ENCODE assay signal across 28 cellular contexts in the genomic region with DNA sequence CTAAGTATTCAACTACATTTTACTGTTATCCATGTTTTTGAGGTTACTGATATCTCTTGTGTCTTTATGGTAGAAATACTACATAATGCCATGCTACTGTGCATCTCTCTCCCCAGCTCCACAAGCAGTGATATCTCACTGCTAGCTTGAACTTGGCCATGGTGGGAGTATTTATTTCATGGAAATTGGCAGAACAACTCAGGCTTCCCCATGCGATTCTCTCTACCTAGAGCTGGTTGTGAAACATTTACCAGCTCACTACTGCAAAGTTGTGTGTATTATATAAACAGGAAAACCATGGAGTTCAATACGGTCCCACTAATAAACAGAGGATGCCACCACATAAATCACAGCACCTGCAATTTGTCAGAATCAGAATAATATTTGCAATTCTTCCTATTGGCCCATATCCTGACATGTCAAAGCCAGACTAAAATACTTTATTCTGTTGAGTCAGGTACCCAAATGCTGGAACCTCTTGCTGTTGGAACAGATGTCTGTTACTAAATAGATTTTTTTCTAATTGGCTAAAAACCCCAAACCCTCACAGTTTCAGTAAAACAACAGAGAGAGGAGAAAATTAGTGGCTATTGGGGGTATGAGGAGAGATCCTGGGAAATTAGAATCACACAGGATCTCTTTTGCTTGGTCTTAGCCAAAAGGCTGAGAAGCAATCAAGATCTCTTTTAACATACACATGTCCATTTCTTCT.
"Had no signal": no experiment of that assay in that cellular context is flagged by ENCODE, and none has a peak within 500 bp of the region (broad histone marks: within the 10 kb centered on the region; RNA-seq: fewer than 3 reads in every experiment).

No MANE protein-coding gene starts in this region.

- H3K4me3 Mint-ChIP-seq: central memory CD8-positive, alpha-beta T cell; dendritic cell treated with granulocyte-macrophage colony-stimulating factor and Interleukin-4, amounts not matched to agents 40 ng/mL and 50 ng/mL, for 4 days; endodermal cell; immature natural killer cell; memory B cell; naive B cell; natural killer cell treated with Interleukin-12 subunit alpha and Interleukin-12 subunit beta and Interleukin-15 and Interleukin-18, amount 100 ng/mL, for 72 hours; neural progenitor cell; stimulated activated effector memory CD8-positive, alpha-beta T cell treated with anti-CD3 and anti-CD28 coated beads, Interleukin-12 subunit alpha, Interleukin-12 subunit beta, amount 100 ng/mL, for 72 hours; type B pancreatic cell had no signal

- H3K27ac ChIP-seq: colonic mucosa, esophagus squamous epithelium, neural progenitor cell, psoas muscle, sigmoid colon, testis, tibial artery had no signal

- H3K4me1 ChIP-seq: colonic mucosa, esophagus squamous epithelium, neural progenitor cell, psoas muscle, sigmoid colon, testis, tibial artery had no signal

- H3K36me3 Mint-ChIP-seq: immature natural killer cell; memory B cell; naive B cell; natural killer cell treated with Interleukin-12 subunit alpha and Interleukin-12 subunit beta and Interleukin-15 and Interleukin-18, amount 100 ng/mL, for 72 hours; neural progenitor cell; stimulated activated effector memory CD8-positive, alpha-beta T cell treated with anti-CD3 and anti-CD28 coated beads, Interleukin-12 subunit alpha, Interleukin-12 subunit beta, amount 100 ng/mL, for 72 hours; type B pancreatic cell had no signal

- H3K4me1 Mint-ChIP-seq: central memory CD8-positive, alpha-beta T cell; endodermal cell; immature natural killer cell; memory B cell; naive B cell; neural progenitor cell; stimulated activated effector memory CD8-positive, alpha-beta T cell treated with anti-CD3 and anti-CD28 coated beads, Interleukin-12 subunit alpha, Interleukin-12 subunit beta, amount 100 ng/mL, for 72 hours had no signal

- H3K9me3 Mint-ChIP-seq: endodermal cell; immature natural killer cell; natural killer cell treated with Interleukin-12 subunit alpha and Interleukin-12 subunit beta and Interleukin-15 and Interleukin-18, amount 100 ng/mL, for 72 hours; neural progenitor cell; stimulated activated effector memory CD8-positive, alpha-beta T cell treated with anti-CD3 and anti-CD28 coated beads, Interleukin-12 subunit alpha, Interleukin-12 subunit beta, amount 100 ng/mL, for 72 hours had no signal

- FAIRE-seq: frontal cortex had no signal

- H3K9me3 ChIP-seq: colonic mucosa, esophagus squamous epithelium, psoas muscle, sigmoid colon, testis, tibial artery had no signal

- H3K27me3 ChIP-seq: colonic mucosa, esophagus squamous epithelium, neural progenitor cell, sigmoid colon, testis, tibial artery had no signal

- ATAC-seq: left lobe of liver; natural killer cell treated with Interleukin-12 subunit alpha and Interleukin-12 subunit beta and Interleukin-15 and Interleukin-18, amount 100 ng/mL, for 72 hours; psoas muscle; right cardiac atrium; stimulated activated effector memory CD8-positive, alpha-beta T cell treated with anti-CD3 and anti-CD28 coated beads, Interleukin-12 subunit alpha, Interleukin-12 subunit beta, amount 100 ng/mL, for 72 hours; stimulated activated naive CD8-positive, alpha-beta T cell treated with anti-CD3 and anti-CD28 coated beads, Interleukin-15, Interleukin-2, amounts not matched to agents 100 U/mL and 50 U/mL, for 24 hours had no signal

- H3K36me3 ChIP-seq: colonic mucosa, esophagus squamous epithelium, neural progenitor cell, sigmoid colon, tibial artery had no signal

- H3K27me3 Mint-ChIP-seq: central memory CD8-positive, alpha-beta T cell; dendritic cell treated with granulocyte-macrophage colony-stimulating factor and Interleukin-4, amounts not matched to agents 40 ng/mL and 50 ng/mL, for 4 days; natural killer cell treated with Interleukin-12 subunit alpha and Interleukin-12 subunit beta and Interleukin-15 and Interleukin-18, amount 100 ng/mL, for 72 hours; type B pancreatic cell had no signal

- H3K27ac Mint-ChIP-seq: dendritic cell treated with granulocyte-macrophage colony-stimulating factor and Interleukin-4, amounts not matched to agents 40 ng/mL and 50 ng/mL, for 4 days; endodermal cell; immature natural killer cell; memory B cell; naive B cell; natural killer cell treated with Interleukin-12 subunit alpha and Interleukin-12 subunit beta and Interleukin-15 and Interleukin-18, amount 100 ng/mL, for 72 hours; neural progenitor cell; stimulated activated effector memory CD8-positive, alpha-beta T cell treated with anti-CD3 and anti-CD28 coated beads, Interleukin-12 subunit alpha, Interleukin-12 subunit beta, amount 100 ng/mL, for 72 hours had no signal

- DNase-seq: colonic mucosa; effector CD8-positive, alpha-beta T cell; endodermal cell; erythroblast; esophagus squamous epithelium; hypothalamus; immature natural killer cell; islet precursor cell; naive B cell; psoas muscle; right cardiac atrium; sigmoid colon; stimulated activated CD4-positive, alpha-beta T cell treated with anti-CD3 and anti-CD28 coated beads, Interleukin-2, amount 100 ng/mL, for 24 hours; stimulated activated CD4-positive, alpha-beta T cell treated with anti-CD3 and anti-CD28 coated beads, Interleukin-4, amount 100 ng/mL, for 24 hours; stimulated activated naive CD8-positive, alpha-beta T cell treated with anti-CD3 and anti-CD28 coated beads, Interleukin-15, Interleukin-2, amounts not matched to agents 100 U/mL and 50 U/mL, for 24 hours; substantia nigra; testis; tibial artery had no signal

- H3K4me3 ChIP-seq: colonic mucosa, esophagus squamous epithelium, lung, neural progenitor cell, psoas muscle, sigmoid colon, testis, tibial artery had no signal
